ENCODE assay signal across 7 cellular contexts in the genomic region with DNA sequence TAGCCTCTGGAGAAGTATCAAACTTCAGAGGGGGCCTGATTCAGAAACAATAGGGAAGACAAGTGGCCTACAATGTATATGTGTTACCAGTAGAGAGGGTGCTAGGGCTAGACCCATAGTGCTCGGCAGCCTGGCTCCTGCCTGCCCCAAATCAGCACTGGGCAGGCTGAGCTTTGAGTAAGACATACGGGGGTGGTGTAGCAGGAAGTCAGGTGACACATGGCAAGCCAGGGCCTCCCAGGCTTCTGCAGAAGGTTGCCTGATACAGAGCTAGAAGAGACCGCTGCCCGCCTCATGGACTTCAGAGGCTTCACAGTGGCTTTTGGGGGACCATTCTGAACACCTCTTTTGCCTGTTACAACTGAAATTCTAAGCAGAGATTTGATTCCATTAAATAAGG. TPM values are rescaled to one million over a fixed set of nuclear protein-coding genes. Genes with fewer than 3 reads are reported as not detected.
DNase-seq lines count a peak whose midpoint lies in the region; ATAC-seq and TF ChIP-seq lines count a peak whose summit lies in the region.

No MANE protein-coding gene starts in this region.

- H3K4me3 Mint-ChIP-seq in activated naive CD8-positive, alpha-beta T cell treated with anti-CD3 and anti-CD28 coated beads for 36 hours: peak overlapping the region; percentile 53

- DNase-seq in activated CD4-positive, alpha-beta T cell treated with anti-CD3 and anti-CD28 coated beads for 1 hour: peak; percentile 37
- peak; percentile 56 for DNase-seq in activated naive CD8-positive, alpha-beta T cell treated with anti-CD3 and anti-CD28 coated beads for 36 hours
- DNase-seq in stimulated activated naive CD8-positive, alpha-beta T cell treated with anti-CD3 and anti-CD28 coated beads, Interleukin-15, Interleukin-2, amounts not matched to agents 100 U/mL and 50 U/mL, for 24 hours: peak; percentile 56
- DNase-seq in DMS79 (lab: John Stamatoyannopoulos, UW) (no peak), DMS53 (lab: John Stamatoyannopoulos, UW) (no peak)

- peaks cover 27% of the 10 kb centered on the region for H3K36me3 ChIP-seq in neutrophil

- H3K9me3 ChIP-seq in neutrophil: no peaks in the 10 kb centered on the region

- peaks cover 58% of the 10 kb centered on the region for H3K4me1 Mint-ChIP-seq in activated naive CD8-positive, alpha-beta T cell treated with anti-CD3 and anti-CD28 coated beads for 36 hours

- no peak for TF ChIP-seq CTCF in neutrophil (IDR thresholded peaks at IDR 0.05)

- no peaks in the 10 kb centered on the region for H3K27me3 Mint-ChIP-seq in activated naive CD8-positive, alpha-beta T cell treated with anti-CD3 and anti-CD28 coated beads for 36 hours

- ATAC-seq in stimulated activated naive CD8-positive, alpha-beta T cell treated with anti-CD3 and anti-CD28 coated beads, Interleukin-15, Interleukin-2, amounts not matched to agents 100 U/mL and 50 U/mL, for 24 hours: peak; percentile 98
- ATAC-seq in GM19351 (IDR thresholded peaks at IDR 0.05; ENCODE audit: unreplicated experiment): no peak

- peaks cover 7 to 10% of the 10 kb centered on the region in 2 experiments for H3K4me1 ChIP-seq in neutrophil (ENCODE audit: control insufficient read depth in 1 of 2, insufficient read depth in 1 of 2, low read depth in 1 of 2, low read length in 1 of 2)

- no peak overlapping the region for H3K4me3 ChIP-seq in neutrophil (ENCODE audit: low read depth in 1 of 2, low read length in 1 of 2)

- H3K9me3 Mint-ChIP-seq in activated naive CD8-positive, alpha-beta T cell treated with anti-CD3 and anti-CD28 coated beads for 36 hours: no peaks in the 10 kb centered on the region

- no peaks in the 10 kb centered on the region for H3K27me3 ChIP-seq in neutrophil

- peak overlapping the region; percentile 75 for H3K27ac Mint-ChIP-seq in activated naive CD8-positive, alpha-beta T cell treated with anti-CD3 and anti-CD28 coated beads for 36 hours

- peaks cover 20% of the 10 kb centered on the region for H3K36me3 Mint-ChIP-seq in activated naive CD8-positive, alpha-beta T cell treated with anti-CD3 and anti-CD28 coated beads for 36 hours

- H3K27ac ChIP-seq in neutrophil: peak overlapping the region; percentile 30

RNA-seq across cellular contexts. Expression of a gene that starts 43.4 kb away (rescaled TPM):
- total RNA-seq in activated naive CD8-positive, alpha-beta T cell treated with anti-CD3 and anti-CD28 coated beads for 36 hours: 100 to 1,000 TPM; 147 to 148 TPM

Comparison
In these comparisons a context has a peak if more than half of its experiments do, and no peak if none do; other contexts are left out.
1. DNase-seq: peak in activated CD4-positive, alpha-beta T cell treated with anti-CD3 and anti-CD28 coated beads for 1 hour (single experiment), activated naive CD8-positive, alpha-beta T cell treated with anti-CD3 and anti-CD28 coated beads for 36 hours (single experiment) and stimulated activated naive CD8-positive, alpha-beta T cell treated with anti-CD3 and anti-CD28 coated beads, Interleukin-15, Interleukin-2, amounts not matched to agents 100 U/mL and 50 U/mL, for 24 hours (single experiment); none in DMS79 (single experiment) and DMS53 (single experiment).